In genomic region chr22:29224121-29224858, GRCh38 we compare ENCODE assay signal across 1 cellular context.
TF ChIP-seq lines count a peak whose summit lies in the region.

No MANE protein-coding gene starts in this region.

TF ChIP-seq in GM23338, 12 proteins besides CTCF, POLR2A, EP300 and RAD21 (continued from another document):
- TF ChIP-seq ETS1 (IDR thresholded peaks at IDR 0.05) = no peak
- no peak for TF ChIP-seq EZH2 (IDR thresholded peaks at IDR 0.05; ENCODE audit: low read depth, unreplicated experiment)
- no peak for TF ChIP-seq ZNF331 (CRISPR knock-in tag; IDR thresholded peaks at IDR 0.05; ENCODE audit: low read depth)
- TF ChIP-seq CREB1 (CRISPR knock-in tag; IDR thresholded peaks at IDR 0.05; ENCODE audit: low read depth) = no peak
